ENCODE assay signal across 29 cellular contexts in the genomic region with DNA sequence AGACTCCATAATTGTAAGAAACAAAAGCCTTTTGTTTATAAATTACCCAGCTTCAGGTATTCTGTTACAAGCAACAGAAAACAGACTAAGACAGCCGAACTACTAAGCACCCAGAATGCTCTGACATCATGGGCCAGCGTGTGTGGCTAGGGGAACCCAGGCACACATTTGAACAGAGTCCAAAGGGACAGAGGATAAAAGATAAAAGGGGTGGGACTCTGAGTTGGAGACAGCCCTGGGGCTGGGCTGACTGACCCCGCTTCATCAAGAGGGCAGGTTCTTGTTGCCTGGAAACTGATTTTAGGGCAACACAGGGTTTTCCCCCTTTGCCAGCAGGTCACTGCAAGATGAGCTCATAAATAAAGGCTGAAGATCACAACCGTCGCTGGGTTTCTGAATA. TPM values are rescaled to one million over a fixed set of nuclear protein-coding genes. Genes with fewer than 3 reads are reported as not detected.
DNase-seq lines count a peak whose midpoint lies in the region; ATAC-seq, FAIRE-seq and TF ChIP-seq lines count a peak whose summit lies in the region.
"Had no signal": no experiment of that assay in that cellular context is flagged by ENCODE, and none has a peak within 500 bp of the region (broad histone marks: within the 10 kb centered on the region; RNA-seq: fewer than 3 reads in every experiment).

No MANE protein-coding gene starts in this region.

- no peak overlapping the region for H2BK12ac ChIP-seq in neuronal stem cell (ENCODE audit: low read length)

- H3K79me2 ChIP-seq in HepG2 (ENCODE audit: insufficient read depth, low read length) = no peaks in the 10 kb centered on the region

- CTCF ChIA-PET in HepG2 (lab: Yijun Ruan, JAX; ENCODE audit: low intra/inter-chr PET ratio, low total read pairs) = no interaction called here

- no peak overlapping the region for H3K4ac ChIP-seq in neuronal stem cell (ENCODE audit: low read length)

- H4K8ac ChIP-seq in neuronal stem cell (ENCODE audit: low read depth, low read length) = no peak overlapping the region

- H3K27ac Mint-ChIP-seq in effector memory CD8-positive, alpha-beta T cell = no peak overlapping the region
- H3K27ac Mint-ChIP-seq: CD14-positive monocyte; CD4-positive, alpha-beta memory T cell; CD4-positive, CD25-positive, alpha-beta regulatory T cell; CD8-positive, alpha-beta memory T cell had no signal

- no peak overlapping the region for H2BK15ac ChIP-seq in neuronal stem cell (ENCODE audit: low read length)

- H3K4me1 Mint-ChIP-seq in effector memory CD8-positive, alpha-beta T cell (ENCODE audit: low read depth in 2 of 2) = no peaks in the 10 kb centered on the region
- H3K4me1 Mint-ChIP-seq: CD14-positive monocyte; CD4-positive, alpha-beta memory T cell; CD4-positive, CD25-positive, alpha-beta regulatory T cell; CD8-positive, alpha-beta memory T cell had no signal

- TF ChIP-seq CTCF in bronchial epithelial cell (IDR thresholded peaks at IDR 0.05; ENCODE audit: insufficient read depth, low read length, severe bottlenecking) = no peak
- no peak for TF ChIP-seq CTCF in HepG2 (CRISPR knock-in tag; IDR thresholded peaks at IDR 0.05)
- no peak for TF ChIP-seq CTCF in esophagus muscularis mucosa (IDR thresholded peaks at IDR 0.05)

- POLR2A ChIA-PET in HepG2 (lab: Yijun Ruan, JAX) = no interaction called here

- H3K4me3 ChIP-seq in bronchial epithelial cell (ENCODE audit: low read depth, low read length) (no peak overlapping the region), HepG2 (replicated peaks in 1 of 3; ENCODE audit: insufficient read depth in 1 of 3, low read depth in 2 of 3, low read length in 3 of 3) (no peak overlapping the region), neuronal stem cell (ENCODE audit: low read length in 2 of 2) (no peak overlapping the region), esophagus muscularis mucosa (no peak overlapping the region)
- H3K4me3 ChIP-seq: BLaER1, GM12878 had no signal

- peak overlapping the region; percentile 22 for H2BK120ac ChIP-seq in neuronal stem cell (ENCODE audit: low read depth, low read length)

- no peak overlapping the region for H3K14ac ChIP-seq in neuronal stem cell (ENCODE audit: low read length)

- no peaks in the 10 kb centered on the region for H3K9me3 Mint-ChIP-seq in effector memory CD8-positive, alpha-beta T cell

- H3K27me3 Mint-ChIP-seq in effector memory CD8-positive, alpha-beta T cell = peaks cover 13 to 37% of the 10 kb centered on the region in 2 donors

- no peak overlapping the region for H2BK5ac ChIP-seq in neuronal stem cell (ENCODE audit: low read length)

- peak; percentile 44 for ATAC-seq in effector memory CD8-positive, alpha-beta T cell (replicated peaks)
- ATAC-seq in HepG2 = peak; percentile 81
- ATAC-seq: GM12878 had no signal

- H4K20me1 ChIP-seq in HepG2 (ENCODE audit: insufficient read depth, low read length) = no peaks in the 10 kb centered on the region
- H4K20me1 ChIP-seq: BLaER1 had no signal

- TF ChIP-seq EP300 in HepG2 (IDR thresholded peaks at IDR 0.05; ENCODE audit: low read depth in 2 of 2, low read length in 2 of 2) (no peak), HepG2 (CRISPR knock-in tag; IDR thresholded peaks at IDR 0.05; ENCODE audit: borderline replicate concordance) (no peak), esophagus muscularis mucosa (IDR thresholded peaks at IDR 0.05) (no peak)

- H3K36me3 ChIP-seq in bronchial epithelial cell (ENCODE audit: control insufficient read depth, insufficient read depth, low read length) (no peaks in the 10 kb centered on the region), HepG2 (replicated peaks in 1 of 2; ENCODE audit: control insufficient read depth in 1 of 2, insufficient read depth in 2 of 2, low read length in 2 of 2) (no peaks in the 10 kb centered on the region), neuronal stem cell (replicated peaks in 1 of 2; ENCODE audit: control insufficient read depth in 2 of 2, insufficient read depth in 2 of 2, low read length in 2 of 2) (no peaks in the 10 kb centered on the region), esophagus muscularis mucosa (no peaks in the 10 kb centered on the region)
- H3K36me3 ChIP-seq: BE2C, BLaER1 had no signal

- H3K23ac ChIP-seq in neuronal stem cell (ENCODE audit: low read depth, low read length, poor library complexity) = no peak overlapping the region

- no peak overlapping the region for H2AK5ac ChIP-seq in neuronal stem cell (ENCODE audit: low read depth, low read length)

- FAIRE-seq in bronchial epithelial cell (lab: Jason Lieb, UNC) = peak; percentile 84
- FAIRE-seq in HepG2 (lab: Jason Lieb, UNC) = no peak
- FAIRE-seq: A204.1, GM12878, GM12892, GM19239 had no signal

- in situ Hi-C loops in HepG2 (cut with HindIII; ENCODE audit: extremely low pct_ligation_motif_present, low pct_unique_long_range_greater_than_20kb) = no loop called here

- TF ChIP-seq POLR2A in HepG2 (IDR thresholded peaks at IDR 0.05; ENCODE audit: insufficient read depth in 1 of 2, low read depth in 2 of 2, low read length in 2 of 2) = no peak
- no peak for TF ChIP-seq POLR2A in esophagus muscularis mucosa (IDR thresholded peaks at IDR 0.05; ENCODE audit: low read depth)

- H3K18ac ChIP-seq in neuronal stem cell (ENCODE audit: low read length) = no peak overlapping the region

- H3K9ac ChIP-seq in HepG2 (ENCODE audit: insufficient read depth, low read depth, low read length) (no peak overlapping the region), neuronal stem cell (ENCODE audit: low read depth, low read length, poor library complexity) (no peak overlapping the region)
- H3K9ac ChIP-seq: BLaER1 had no signal

- H3K36me3 Mint-ChIP-seq in effector memory CD8-positive, alpha-beta T cell (ENCODE audit: insufficient read depth) = no peaks in the 10 kb centered on the region
- H3K36me3 Mint-ChIP-seq: CD4-positive, CD25-positive, alpha-beta regulatory T cell had no signal

- H4K91ac ChIP-seq in neuronal stem cell (ENCODE audit: low read depth, low read length, poor library complexity) = no peak overlapping the region

- H3K9me3 ChIP-seq in HepG2 (ENCODE audit: low read length) = no peaks in the 10 kb centered on the region
- peaks cover 3 to 4% of the 10 kb centered on the region in 2 donors for H3K9me3 ChIP-seq in neuronal stem cell (replicated peaks in 1 of 2; ENCODE audit: control insufficient read depth in 2 of 2, insufficient read depth in 1 of 2, low read depth in 1 of 2, low read length in 2 of 2)
- H3K9me3 ChIP-seq in esophagus muscularis mucosa = no peaks in the 10 kb centered on the region
- H3K9me3 ChIP-seq: BE2C had no signal

- peaks cover 13% of the 10 kb centered on the region for H3K4me1 ChIP-seq in HepG2 (ENCODE audit: insufficient read depth, low read length)
- peaks cover 0 to 2% of the 10 kb centered on the region in 2 donors for H3K4me1 ChIP-seq in neuronal stem cell (ENCODE audit: control insufficient read depth in 2 of 2, insufficient read depth in 1 of 2, low read depth in 1 of 2, low read length in 2 of 2)
- no peaks in the 10 kb centered on the region for H3K4me1 ChIP-seq in esophagus muscularis mucosa
- H3K4me1 ChIP-seq: BE2C, BLaER1 had no signal

- intact Hi-C loops in HepG2 (cut with micrococcal nuclease; ENCODE audit: unreplicated experiment) (no loop called here), posterior cingulate gyrus (cut with DNase I) (no loop called here), esophagus muscularis mucosa (cut with DNase I) (no loop called here)

- H3K4me3 Mint-ChIP-seq in effector memory CD8-positive, alpha-beta T cell = no peak overlapping the region
- H3K4me3 Mint-ChIP-seq: CD14-positive monocyte; CD4-positive, alpha-beta memory T cell; CD4-positive, CD25-positive, alpha-beta regulatory T cell; CD8-positive, alpha-beta memory T cell had no signal

- H3K27ac ChIP-seq in HepG2 (ENCODE audit: extremely low read length, insufficient read depth, low read length) (no peak overlapping the region), neuronal stem cell (replicated peaks; ENCODE audit: low read length) (no peak overlapping the region), esophagus muscularis mucosa (replicated peaks in 1 of 4) (no peak overlapping the region)
- H3K27ac ChIP-seq: BLaER1 had no signal

- no peak overlapping the region for H2AFZ ChIP-seq in HepG2 (ENCODE audit: low read length)
- no peak overlapping the region for H2AFZ ChIP-seq in neuronal stem cell (ENCODE audit: low read length)

- H3K4me2 ChIP-seq in HepG2 (ENCODE audit: low read depth, low read length) (peak overlapping the region; percentile 25; the same call in 1 of the 2 replicates), neuronal stem cell (ENCODE audit: insufficient read depth, low read length, poor library complexity, severe bottlenecking) (no peak overlapping the region)
- H3K4me2 ChIP-seq: BLaER1 had no signal

- BruUV-seq in HepG2 (replicated peaks; lab: Mats Ljungman, UMichigan) = no TSS peak

- H3K79me1 ChIP-seq in neuronal stem cell (ENCODE audit: low read depth, low read length) = no peaks in the 10 kb centered on the region

- no peaks in the 10 kb centered on the region for H3K27me3 ChIP-seq in bronchial epithelial cell (ENCODE audit: control insufficient read depth, insufficient read depth, low read length)
- peaks cover 2 to 3% of the 10 kb centered on the region in 2 experiments; a peak in 1 of 5 replicates for H3K27me3 ChIP-seq in HepG2 (ENCODE audit: control insufficient read depth in 1 of 2, insufficient read depth in 2 of 2, low read length in 2 of 2)
- H3K27me3 ChIP-seq in neuronal stem cell (ENCODE audit: control insufficient read depth in 3 of 3, insufficient read depth in 3 of 3, low read depth in 1 of 3, low read length in 3 of 3) = no peaks in the 10 kb centered on the region
- peaks cover 0 to 5% (median 0%) of the 10 kb centered on the region in 4 donors for H3K27me3 ChIP-seq in esophagus muscularis mucosa
- H3K27me3 ChIP-seq: BE2C, BLaER1 had no signal

- DNase-seq in bronchial epithelial cell (ENCODE audit: low read depth) (no peak), HepG2 (ENCODE audit: low spot score) (peak; percentile 26), neuronal stem cell (ENCODE audit: low spot score) (no peak), posterior cingulate gyrus (no peak), esophagus muscularis mucosa (ENCODE audit: extremely low spot score) (no peak), RKO (ENCODE audit: low spot score) (no peak)
- DNase-seq in effector memory CD8-positive, alpha-beta T cell = no peak
- DNase-seq in stimulated activated naive CD4-positive, alpha-beta T cell (lab: John Stamatoyannopoulos, UW) = no peak
- DNase-seq: 8988T; ACHN; BE2C; C1 segment of cervical spinal cord; CD4-positive, alpha-beta memory T cell; CD4-positive, CD25-positive, alpha-beta regulatory T cell; CD8-positive, alpha-beta memory T cell; COR-L47; DMS 273 treated with DMSO at 0.1 percent for 48 hours; DMS153; DMS53; DMS79; DND-41; EL; GDM1 had no signal

- WGBS in HepG2 (ENCODE audit: low lambda C conversion rate) = 0% methylated on average over 4 of the region's 5 CpGs
- WGBS in neuronal stem cell (ENCODE audit: extremely low coverage in 2 of 2, insufficient read length in 2 of 2, insufficient replicate concordance in 1 of 2), 2 donors = no CpG with 5 or more reads among the region's 5 CpGs
- 62% methylated on average over 5 of the region's 5 CpGs for WGBS in esophagus muscularis mucosa

- TF ChIP-seq RAD21 in HepG2 (CRISPR knock-in tag; IDR thresholded peaks at IDR 0.05) = no peak

RNA-seq across cellular contexts. Expression of gene ZNF287, which starts 30.5 kb away (rescaled TPM):
- total RNA-seq in bronchial epithelial cell = 2.7 and 3.4 TPM in 2 replicates
- 0.06 TPM in 1 of 2 replicates, not detected in the other for total RNA-seq in HepG2 (2016; rRNA removed; fragmentation: Illumina TruSeq; extraction: Trizol)
- total RNA-seq in HepG2 (2016; cell fraction: cytosol; rRNA removed; fragmentation: Illumina TruSeq; extraction: Trizol; ENCODE audit: low read depth) = not detected in 2 replicates
- total RNA-seq in HepG2 (2016; cell fraction: insoluble cytoplasmic fraction; rRNA removed; fragmentation: Illumina TruSeq; extraction: Trizol) = not detected in 2 replicates
- total RNA-seq in HepG2 (2016; cell fraction: membrane; rRNA removed; fragmentation: Illumina TruSeq; extraction: Trizol) = 0.17 and 0.19 TPM in 2 replicates
- total RNA-seq in HepG2 (2016; cell fraction: nucleus; rRNA removed; fragmentation: Illumina TruSeq; extraction: Trizol) = 0.22 TPM in 1 of 2 replicates, not detected in the other
- 0.04 and 0.21 TPM in 2 replicates for polyA plus RNA-seq in HepG2 (2011; rRNA removed)
- polyA plus RNA-seq in HepG2 (2011; cell fraction: cytosol; rRNA removed) = 0.01 and 0.03 TPM in 2 replicates
- polyA plus RNA-seq in HepG2 (2011; cell fraction: nucleus; rRNA removed) = 0.09 TPM in 1 of 2 replicates, not detected in the other
- 0.25 and 0.32 TPM in 2 replicates for polyA plus RNA-seq in HepG2 (2012)
- not detected in 2 replicates for polyA plus RNA-seq in HepG2 (2016; cell fraction: cytosol; fragmentation: Illumina TruSeq; extraction: Trizol; ENCODE audit: low read depth)
- 0.13 TPM in 1 of 2 replicates, not detected in the other for polyA plus RNA-seq in HepG2 (2016; cell fraction: insoluble cytoplasmic fraction; fragmentation: Illumina TruSeq; extraction: Trizol; ENCODE audit: low read depth)
- not detected in 2 replicates for polyA plus RNA-seq in HepG2 (2016; cell fraction: membrane; fragmentation: Illumina TruSeq; extraction: Trizol; ENCODE audit: low read depth)
- polyA plus RNA-seq in HepG2 (2016; cell fraction: nucleus; fragmentation: Illumina TruSeq; extraction: Trizol; ENCODE audit: insufficient read depth, low read depth) = not detected in 2 replicates
- 0.04 TPM in 1 of 2 replicates, not detected in the other for polyA minus RNA-seq in HepG2 (2011; rRNA and poly(A)+ RNA removed; ENCODE audit: low replicate concordance)
- polyA minus RNA-seq in HepG2 (2011; cell fraction: cytosol; rRNA and poly(A)+ RNA removed) = not detected in 2 replicates
- 0.37 and 0.39 TPM in 2 replicates for polyA minus RNA-seq in HepG2 (2011; cell fraction: nucleus; rRNA and poly(A)+ RNA removed)
- 7.4 TPM for polyA plus RNA-seq in neuronal stem cell (2013, experiment 1 of 2)
- 10.7 TPM for polyA plus RNA-seq in neuronal stem cell (2013, experiment 2 of 2)
- total RNA-seq in esophagus muscularis mucosa = 10 to 100 TPM in 1 of 4 donors, 1 to 10 TPM in 3; 5.0 to 12.0 (median 7.1) TPM

RNA-seq across cellular contexts. Expression of gene ZNF624, which starts 54.1 kb away (rescaled TPM):
- total RNA-seq in bronchial epithelial cell (5.0 and 5.8 TPM in 2 replicates), HepG2 (2016; rRNA removed; fragmentation: Illumina TruSeq; extraction: Trizol) (3.5 and 4.3 TPM in 2 replicates), esophagus muscularis mucosa (1 to 10 TPM; 1.2 to 4.5 (median 2.5) TPM)
- total RNA-seq in HepG2 (2016; cell fraction: cytosol; rRNA removed; fragmentation: Illumina TruSeq; extraction: Trizol; ENCODE audit: low read depth) = 0.44 and 0.61 TPM in 2 replicates
- 3.4 and 4.0 TPM in 2 replicates for total RNA-seq in HepG2 (2016; cell fraction: insoluble cytoplasmic fraction; rRNA removed; fragmentation: Illumina TruSeq; extraction: Trizol)
- 0.90 and 1.1 TPM in 2 replicates for total RNA-seq in HepG2 (2016; cell fraction: membrane; rRNA removed; fragmentation: Illumina TruSeq; extraction: Trizol)
- 4.5 and 4.6 TPM in 2 replicates for total RNA-seq in HepG2 (2016; cell fraction: nucleus; rRNA removed; fragmentation: Illumina TruSeq; extraction: Trizol)
- 0.67 and 0.75 TPM in 2 replicates for polyA plus RNA-seq in HepG2 (2011; rRNA removed)
- 0.19 and 0.35 TPM in 2 replicates for polyA plus RNA-seq in HepG2 (2011; cell fraction: cytosol; rRNA removed)
- polyA plus RNA-seq in HepG2 (2011; cell fraction: nucleus; rRNA removed) = 0.93 and 1.0 TPM in 2 replicates
- polyA plus RNA-seq in HepG2 (2012) = 1.2 and 1.4 TPM in 2 replicates
- 0.16 TPM in 1 of 2 replicates, not detected in the other for polyA plus RNA-seq in HepG2 (2016; cell fraction: cytosol; fragmentation: Illumina TruSeq; extraction: Trizol; ENCODE audit: low read depth)
- polyA plus RNA-seq in HepG2 (2016; cell fraction: insoluble cytoplasmic fraction; fragmentation: Illumina TruSeq; extraction: Trizol; ENCODE audit: low read depth) = 1.9 and 2.4 TPM in 2 replicates
- 0.13 and 0.15 TPM in 2 replicates for polyA plus RNA-seq in HepG2 (2016; cell fraction: membrane; fragmentation: Illumina TruSeq; extraction: Trizol; ENCODE audit: low read depth)
- 1.7 and 1.9 TPM in 2 replicates for polyA plus RNA-seq in HepG2 (2016; cell fraction: nucleus; fragmentation: Illumina TruSeq; extraction: Trizol; ENCODE audit: insufficient read depth, low read depth)
- polyA minus RNA-seq in HepG2 (2011; rRNA and poly(A)+ RNA removed; ENCODE audit: low replicate concordance) = 1.6 and 1.8 TPM in 2 replicates
- polyA minus RNA-seq in HepG2 (2011; cell fraction: cytosol; rRNA and poly(A)+ RNA removed) = 2.1 and 3.1 TPM in 2 replicates
- polyA minus RNA-seq in HepG2 (2011; cell fraction: nucleus; rRNA and poly(A)+ RNA removed) = 7.1 and 9.6 TPM in 2 replicates
- polyA plus RNA-seq in neuronal stem cell (2013, experiment 1 of 2) = 4.3 TPM
- polyA plus RNA-seq in neuronal stem cell (2013, experiment 2 of 2) = 4.1 TPM
